17 cellular contexts compared by ENCODE assay signal in genomic region chr4:151584101-151584500, GRCh38.
DNase-seq lines count a peak whose midpoint lies in the region; ATAC-seq and TF ChIP-seq lines count a peak whose summit lies in the region.
"Had no signal": no experiment of that assay in that cellular context is flagged by ENCODE, and none has a peak within 500 bp of the region (broad histone marks: within the 10 kb centered on the region; RNA-seq: fewer than 3 reads in every experiment).

No MANE protein-coding gene starts in this region.

- H3K9me3 ChIP-seq in RWPE2 (ENCODE audit: severe bottlenecking) (no peaks in the 10 kb centered on the region), right cardiac atrium (ENCODE audit: control insufficient read depth, low read length) (no peaks in the 10 kb centered on the region)
- H3K9me3 ChIP-seq: BE2C had no signal

- H3K4me1 Mint-ChIP-seq in glutamatergic neuron (ENCODE audit: low read depth, unreplicated experiment), result peaks cover 22% of the 10 kb centered on the region
- H3K4me1 Mint-ChIP-seq: CD4-positive, CD25-positive, alpha-beta regulatory T cell; CD8-positive, alpha-beta memory T cell; H9; IgD-negative memory B cell had no signal

- TF ChIP-seq CTCF in RWPE2 (IDR thresholded peaks at IDR 0.05; ENCODE audit: poor library complexity, severe bottlenecking) (no peak), epithelial cell of esophagus (IDR thresholded peaks at IDR 0.05; ENCODE audit: insufficient read depth, low read depth, low read length, missing control alignments) (no peak), glutamatergic neuron (IDR thresholded peaks at IDR 0.05; ENCODE audit: partially characterized antibody, unreplicated experiment) (no peak)

- no peak overlapping the region for H3K4me3 ChIP-seq in RWPE2 (ENCODE audit: severe bottlenecking)
- no peak overlapping the region for H3K4me3 ChIP-seq in epithelial cell of esophagus (ENCODE audit: low read length)
- no peak overlapping the region for H3K4me3 ChIP-seq in right cardiac atrium (ENCODE audit: low read length)

- peaks cover 2% of the 10 kb centered on the region for H3K9me3 Mint-ChIP-seq in glutamatergic neuron (ENCODE audit: unreplicated experiment)
- H3K9me3 Mint-ChIP-seq: CD4-positive, CD25-positive, alpha-beta regulatory T cell; CD8-positive, alpha-beta memory T cell; H9; IgD-negative memory B cell had no signal

- DNase-seq in RWPE2 (ENCODE audit: low spot score) (no peak), epithelial cell of esophagus (ENCODE audit: low read depth) (peak; percentile 91), glutamatergic neuron (no peak), DMS53 treated with DMSO at 0.1 percent for 48 hours (lab: John Stamatoyannopoulos, UW; ENCODE audit: unreplicated experiment) (no peak), right cardiac atrium (no peak), GF-D8 (lab: John Stamatoyannopoulos, UW) (no peak)
- DNase-seq: ACHN; BE2C; C1 segment of cervical spinal cord; CD4-positive, CD25-positive, alpha-beta regulatory T cell; CD8-positive, alpha-beta memory T cell; COR-L47; DMS 273 treated with DMSO at 0.1 percent for 48 hours; DMS53; H9 had no signal

- H3K27me3 ChIP-seq in RWPE2 (ENCODE audit: insufficient read depth, poor library complexity, severe bottlenecking) (no peaks in the 10 kb centered on the region), right cardiac atrium (ENCODE audit: control insufficient read depth, insufficient read depth) (no peaks in the 10 kb centered on the region)
- H3K27me3 ChIP-seq: BE2C had no signal

- peaks cover 23% of the 10 kb centered on the region for H3K36me3 ChIP-seq in RWPE2 (ENCODE audit: low read depth)
- H3K36me3 ChIP-seq: BE2C had no signal

- intact Hi-C loops in right cardiac atrium (cut with DNase I), result no loop called here

- ATAC-seq in RWPE2 (ENCODE audit: low read depth), result peak; percentile 63
- ATAC-seq in right cardiac atrium, result no peak
- ATAC-seq: HepG2 had no signal

- no peak overlapping the region for H3K27ac ChIP-seq in RWPE2 (ENCODE audit: poor library complexity, severe bottlenecking)
- no peak overlapping the region for H3K27ac ChIP-seq in right cardiac atrium (ENCODE audit: low read length)

- peak overlapping the region; percentile 25 for H3K27ac Mint-ChIP-seq in glutamatergic neuron (ENCODE audit: unreplicated experiment)
- H3K27ac Mint-ChIP-seq: H9, IgD-negative memory B cell had no signal

- no peaks in the 10 kb centered on the region for H3K36me3 Mint-ChIP-seq in glutamatergic neuron (ENCODE audit: unreplicated experiment)
- H3K36me3 Mint-ChIP-seq: CD4-positive, CD25-positive, alpha-beta regulatory T cell; CD8-positive, alpha-beta memory T cell; IgD-negative memory B cell had no signal

- H3K4me3 Mint-ChIP-seq in glutamatergic neuron (ENCODE audit: unreplicated experiment), result no peak overlapping the region
- H3K4me3 Mint-ChIP-seq: CD4-positive, CD25-positive, alpha-beta regulatory T cell; CD8-positive, alpha-beta memory T cell; H9; IgD-negative memory B cell had no signal

- H3K4me1 ChIP-seq in RWPE2 (ENCODE audit: insufficient read depth, poor library complexity, severe bottlenecking) (peaks cover 9% of the 10 kb centered on the region), right cardiac atrium (ENCODE audit: control insufficient read depth, insufficient read depth, low read length) (peaks cover 1% of the 10 kb centered on the region)

- no peaks in the 10 kb centered on the region for H3K27me3 Mint-ChIP-seq in glutamatergic neuron (ENCODE audit: unreplicated experiment)
